14 cellular contexts compared by ENCODE assay signal in genomic region chr20:4887586-4887985, GRCh38.
"Had no signal": no experiment of that assay in that cellular context is flagged by ENCODE, and none has a peak within 500 bp of the region (broad histone marks: within the 10 kb centered on the region; RNA-seq: fewer than 3 reads in every experiment).

No MANE protein-coding gene starts in this region.

- ATAC-seq: gastrocnemius medialis; naive thymus-derived CD8-positive, alpha-beta T cell; stimulated activated naive CD8-positive, alpha-beta T cell treated with anti-CD3 and anti-CD28 coated beads, Interleukin-15, Interleukin-2, amounts not matched to agents 100 U/mL and 50 U/mL, for 24 hours had no signal

- H3K27ac ChIP-seq: gastrocnemius medialis, heart right ventricle, tibial artery had no signal

- H3K4me3 ChIP-seq: dorsolateral prefrontal cortex, gastrocnemius medialis, heart right ventricle, mucosa of descending colon, smooth muscle cell, tibial artery had no signal

- H3K9me3 Mint-ChIP-seq: naive thymus-derived CD8-positive, alpha-beta T cell had no signal

- DNase-seq: cortex of kidney; dorsolateral prefrontal cortex; effector CD8-positive, alpha-beta T cell; gastrocnemius medialis; heart right ventricle; kidney glomerular epithelial cell; mammary epithelial cell; mucosa of descending colon; naive thymus-derived CD8-positive, alpha-beta T cell; stimulated activated CD4-positive, alpha-beta T cell treated with anti-CD3 and anti-CD28 coated beads, Interleukin-2, amount 100 ng/mL, for 48 hours; stimulated activated naive CD8-positive, alpha-beta T cell treated with anti-CD3 and anti-CD28 coated beads, Interleukin-15, Interleukin-2, amounts not matched to agents 100 U/mL and 50 U/mL, for 24 hours; tibial artery had no signal

- H3K27me3 Mint-ChIP-seq: naive thymus-derived CD8-positive, alpha-beta T cell had no signal

- H3K36me3 ChIP-seq: gastrocnemius medialis had no signal

- H3K4me1 ChIP-seq: gastrocnemius medialis had no signal

- H3K27me3 ChIP-seq: dorsolateral prefrontal cortex, gastrocnemius medialis, heart right ventricle, neutrophil, tibial artery had no signal

- H3K9me3 ChIP-seq: gastrocnemius medialis, heart right ventricle, mucosa of descending colon, neutrophil, tibial artery had no signal

- H3K4me3 Mint-ChIP-seq: naive thymus-derived CD8-positive, alpha-beta T cell had no signal
